Comparison of ENCODE assay signal across 29 cellular contexts in the genomic region with DNA sequence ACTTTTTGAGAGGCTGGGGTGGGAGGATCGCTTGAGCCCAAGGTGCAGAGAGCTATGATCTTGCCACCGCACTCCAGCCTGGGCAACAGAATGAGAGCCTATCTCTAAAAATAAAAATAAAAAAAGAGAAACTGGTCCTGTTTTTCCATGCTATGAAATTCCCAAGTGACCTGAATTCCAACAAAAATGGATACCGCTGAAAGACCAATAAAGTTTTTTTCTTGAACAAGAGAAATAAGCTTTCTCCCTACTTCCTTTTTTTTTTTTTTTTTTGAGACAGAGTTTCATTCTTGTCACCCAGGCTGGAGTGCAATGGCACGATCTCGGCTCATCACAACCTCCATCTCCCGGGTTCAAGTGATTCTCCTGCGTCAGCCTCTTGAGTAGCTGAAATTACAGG.
"Had no signal": no experiment of that assay in that cellular context is flagged by ENCODE, and none has a peak within 500 bp of the region (broad histone marks: within the 10 kb centered on the region; RNA-seq: fewer than 3 reads in every experiment).

No MANE protein-coding gene starts in this region.

- H3K4me1 ChIP-seq: stomach, suprapubic skin, testis, thyroid gland, tibial artery, tibial nerve, transverse colon, upper lobe of left lung, upper lobe of right lung, uterus, vagina had no signal

- DNase-seq: stimulated activated CD4-positive, alpha-beta T cell treated with anti-CD3 and anti-CD28 coated beads, Interleukin-2, amount 100 ng/mL, for 48 hours; stimulated activated CD4-positive, alpha-beta T cell treated with anti-CD3 and anti-CD28 coated beads, Interleukin-4, amount 100 ng/mL, for 1 hour; stimulated activated CD4-positive, alpha-beta T cell treated with anti-CD3 and anti-CD28 coated beads, Interleukin-4, amount 100 ng/mL, for 24 hours; stimulated activated CD4-positive, alpha-beta T cell treated with anti-CD3 and anti-CD28 coated beads, Interleukin-4, amount 100 ng/mL, for 4 hours; stimulated activated CD8-positive, alpha-beta memory T cell treated with anti-CD3 and anti-CD28 coated beads, Interleukin-4, amount 100 ng/mL, for 48 hours; stimulated activated naive B cell treated with anti-CD40 and anti-IgM and Interleukin-4, amounts not matched to agents 10 μg/mL and 1 μg/mL and 100 μg/mL, for 72 hours; stimulated activated naive CD4-positive, alpha-beta T cell; stimulated activated naive CD4-positive, alpha-beta T cell treated with Interleukin-2 at 50 U/mL for 16 hours; stimulated activated naive CD8-positive, alpha-beta T cell treated with anti-CD3 and anti-CD28 coated beads, Interleukin-15, amount 100 ng/mL, for 72 hours; stimulated activated naive CD8-positive, alpha-beta T cell treated with anti-CD3 and anti-CD28 coated beads, Interleukin-15, Interleukin-2, amounts not matched to agents 100 U/mL and 50 U/mL, for 24 hours; stomach; substantia nigra; testis; thyroid gland; tibial artery; transverse colon; trophoblast cell; upper lobe of left lung; upper lobe of right lung; uterus had no signal

- H3K4me3 Mint-ChIP-seq: stimulated activated effector memory CD8-positive, alpha-beta T cell treated with anti-CD3 and anti-CD28 coated beads, Interleukin-12 subunit alpha, Interleukin-12 subunit beta, amount 100 ng/mL, for 72 hours; stimulated activated memory B cell treated with anti-CD40 and anti-IgM and Interleukin-4, amounts not matched to agents 10 μg/mL and 1 μg/mL and 100 μg/mL, for 72 hours; stimulated activated naive B cell treated with anti-CD40 and anti-IgM and Interleukin-4, amounts not matched to agents 10 μg/mL and 1 μg/mL and 100 μg/mL, for 72 hours; stimulated activated naive CD8-positive, alpha-beta T cell treated with anti-CD3 and anti-CD28 coated beads, Interleukin-15, amount 100 ng/mL, for 72 hours; stimulated activated naive CD8-positive, alpha-beta T cell treated with anti-CD3 and anti-CD28 coated beads, Interleukin-15, Interleukin-2, amounts not matched to agents 100 ng/mL and 50 ng/mL, for 24 hours; type B pancreatic cell had no signal

- H3K9me3 ChIP-seq: stomach, suprapubic skin, testis, thoracic aorta, thyroid gland, tibial artery, tibial nerve, transverse colon, upper lobe of left lung, upper lobe of right lung, uterus, vagina had no signal

- H3K27ac ChIP-seq: stomach, suprapubic skin, testis, thoracic aorta, thyroid gland, tibial artery, tibial nerve, transverse colon, upper lobe of left lung, upper lobe of right lung, uterus, vagina had no signal

- H3K4me3 ChIP-seq: stomach, suprapubic skin, testis, thoracic aorta, thyroid gland, tibial artery, tibial nerve, transverse colon, upper lobe of left lung, upper lobe of right lung, uterus, vagina had no signal

- H3K9me3 Mint-ChIP-seq: stimulated activated effector memory CD8-positive, alpha-beta T cell treated with anti-CD3 and anti-CD28 coated beads, Interleukin-12 subunit alpha, Interleukin-12 subunit beta, amount 100 ng/mL, for 72 hours; stimulated activated memory B cell treated with anti-CD40 and anti-IgM and Interleukin-4, amounts not matched to agents 10 μg/mL and 1 μg/mL and 100 μg/mL, for 72 hours; stimulated activated naive B cell treated with anti-CD40 and anti-IgM and Interleukin-4, amounts not matched to agents 10 μg/mL and 1 μg/mL and 100 μg/mL, for 72 hours; stimulated activated naive CD8-positive, alpha-beta T cell treated with anti-CD3 and anti-CD28 coated beads, Interleukin-15, amount 100 ng/mL, for 72 hours; stimulated activated naive CD8-positive, alpha-beta T cell treated with anti-CD3 and anti-CD28 coated beads, Interleukin-15, Interleukin-2, amounts not matched to agents 100 ng/mL and 50 ng/mL, for 24 hours; type B pancreatic cell had no signal

- H3K27ac Mint-ChIP-seq: stimulated activated effector memory CD8-positive, alpha-beta T cell treated with anti-CD3 and anti-CD28 coated beads, Interleukin-12 subunit alpha, Interleukin-12 subunit beta, amount 100 ng/mL, for 72 hours; stimulated activated memory B cell treated with anti-CD40 and anti-IgM and Interleukin-4, amounts not matched to agents 10 μg/mL and 1 μg/mL and 100 μg/mL, for 72 hours; stimulated activated naive B cell treated with anti-CD40 and anti-IgM and Interleukin-4, amounts not matched to agents 10 μg/mL and 1 μg/mL and 100 μg/mL, for 72 hours; stimulated activated naive CD8-positive, alpha-beta T cell treated with anti-CD3 and anti-CD28 coated beads, Interleukin-15, amount 100 ng/mL, for 72 hours; stimulated activated naive CD8-positive, alpha-beta T cell treated with anti-CD3 and anti-CD28 coated beads, Interleukin-15, Interleukin-2, amounts not matched to agents 100 ng/mL and 50 ng/mL, for 24 hours; type B pancreatic cell had no signal

- H3K27me3 ChIP-seq: stomach, suprapubic skin, testis, thyroid gland, tibial nerve, transverse colon, upper lobe of left lung, upper lobe of right lung, uterus, vagina had no signal

- H3K36me3 Mint-ChIP-seq: stimulated activated effector memory CD8-positive, alpha-beta T cell treated with anti-CD3 and anti-CD28 coated beads, Interleukin-12 subunit alpha, Interleukin-12 subunit beta, amount 100 ng/mL, for 72 hours; stimulated activated memory B cell treated with anti-CD40 and anti-IgM and Interleukin-4, amounts not matched to agents 10 μg/mL and 1 μg/mL and 100 μg/mL, for 72 hours; stimulated activated naive B cell treated with anti-CD40 and anti-IgM and Interleukin-4, amounts not matched to agents 10 μg/mL and 1 μg/mL and 100 μg/mL, for 72 hours; type B pancreatic cell had no signal

- ATAC-seq: stimulated activated effector memory CD8-positive, alpha-beta T cell treated with anti-CD3 and anti-CD28 coated beads, Interleukin-12 subunit alpha, Interleukin-12 subunit beta, amount 100 ng/mL, for 72 hours; stimulated activated memory B cell treated with anti-CD40 and anti-IgM and Interleukin-4, amounts not matched to agents 10 μg/mL and 1 μg/mL and 100 μg/mL, for 72 hours; stimulated activated naive B cell treated with anti-CD40 and anti-IgM and Interleukin-4, amounts not matched to agents 10 μg/mL and 1 μg/mL and 100 μg/mL, for 72 hours; stimulated activated naive CD8-positive, alpha-beta T cell treated with anti-CD3 and anti-CD28 coated beads, Interleukin-15, amount 100 ng/mL, for 72 hours; stimulated activated naive CD8-positive, alpha-beta T cell treated with anti-CD3 and anti-CD28 coated beads, Interleukin-15, Interleukin-2, amounts not matched to agents 100 U/mL and 50 U/mL, for 24 hours; upper lobe of right lung had no signal

- H3K27me3 Mint-ChIP-seq: stimulated activated naive CD8-positive, alpha-beta T cell treated with anti-CD3 and anti-CD28 coated beads, Interleukin-15, amount 100 ng/mL, for 72 hours; stimulated activated naive CD8-positive, alpha-beta T cell treated with anti-CD3 and anti-CD28 coated beads, Interleukin-15, Interleukin-2, amounts not matched to agents 100 ng/mL and 50 ng/mL, for 24 hours had no signal

- H3K36me3 ChIP-seq: stomach, suprapubic skin, thoracic aorta, thyroid gland, tibial artery, tibial nerve, transverse colon, upper lobe of left lung, upper lobe of right lung, uterus, vagina had no signal

- FAIRE-seq: urothelium cell line had no signal

- H3K4me1 Mint-ChIP-seq: stimulated activated effector memory CD8-positive, alpha-beta T cell treated with anti-CD3 and anti-CD28 coated beads, Interleukin-12 subunit alpha, Interleukin-12 subunit beta, amount 100 ng/mL, for 72 hours; stimulated activated memory B cell treated with anti-CD40 and anti-IgM and Interleukin-4, amounts not matched to agents 10 μg/mL and 1 μg/mL and 100 μg/mL, for 72 hours; stimulated activated naive B cell treated with anti-CD40 and anti-IgM and Interleukin-4, amounts not matched to agents 10 μg/mL and 1 μg/mL and 100 μg/mL, for 72 hours; stimulated activated naive CD8-positive, alpha-beta T cell treated with anti-CD3 and anti-CD28 coated beads, Interleukin-15, amount 100 ng/mL, for 72 hours had no signal
